In the genomic region with DNA sequence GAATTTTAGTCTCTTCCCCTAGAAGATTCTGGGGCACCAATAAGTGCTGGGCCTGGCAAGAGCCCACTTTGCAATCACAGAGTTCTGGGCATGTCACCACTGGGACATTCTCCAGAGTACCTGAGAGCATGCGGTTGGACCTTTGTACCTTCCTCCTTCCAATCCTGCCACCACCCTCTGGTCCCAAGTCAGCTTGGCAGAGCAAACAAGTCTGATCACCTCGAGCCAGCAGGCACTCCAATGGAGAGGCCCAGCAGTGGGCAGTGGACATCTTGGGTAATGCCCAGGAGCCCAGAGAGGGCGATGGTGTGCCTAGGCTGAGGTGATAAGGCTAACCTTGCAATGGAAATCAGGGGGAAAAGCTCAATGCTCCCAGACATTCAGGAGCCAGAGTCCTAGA, we compare ENCODE assay signal across 21 cellular contexts. TPM values are rescaled to one million over a fixed set of nuclear protein-coding genes. Genes with fewer than 3 reads are reported as not detected.
DNase-seq lines count a peak whose midpoint lies in the region; ATAC-seq, FAIRE-seq and TF ChIP-seq lines count a peak whose summit lies in the region.
"Had no signal": no experiment of that assay in that cellular context is flagged by ENCODE, and none has a peak within 500 bp of the region (broad histone marks: within the 10 kb centered on the region; RNA-seq: fewer than 3 reads in every experiment).

No MANE protein-coding gene starts in this region.

- CTCF ChIA-PET in HCT116 (lab: Charles Lee): no interaction called here

- H3K27me3 ChIP-seq in HCT116 (ENCODE audit: insufficient read depth, low read length) (no peaks in the 10 kb centered on the region), body of pancreas (no peaks in the 10 kb centered on the region), right lobe of liver (no peaks in the 10 kb centered on the region), small intestine (ENCODE audit: control insufficient read depth in 2 of 2, insufficient read depth in 2 of 2, low read length in 2 of 2) (no peaks in the 10 kb centered on the region)

- BruUV-seq in HCT116 (replicated peaks; lab: Mats Ljungman, UMichigan): no TSS peak

- no peak overlapping the region for H3K4me3 ChIP-seq in HCT116 (replicated peaks in 1 of 2; ENCODE audit: low read depth in 1 of 2, low read length in 2 of 2)
- H3K4me3 ChIP-seq in body of pancreas: no peak overlapping the region
- no peak overlapping the region for H3K4me3 ChIP-seq in right lobe of liver
- H3K4me3 ChIP-seq in small intestine (ENCODE audit: low read depth in 1 of 2, low read length in 2 of 2): no peak overlapping the region

- no peaks in the 10 kb centered on the region for H3K36me3 ChIP-seq in HCT116 (ENCODE audit: control insufficient read depth in 1 of 2, insufficient read depth in 2 of 2, low read length in 2 of 2)
- no peaks in the 10 kb centered on the region for H3K36me3 ChIP-seq in body of pancreas (replicated peaks in 1 of 2; ENCODE audit: insufficient read depth in 1 of 2, low read depth in 2 of 2)
- no peaks in the 10 kb centered on the region for H3K36me3 ChIP-seq in right lobe of liver
- H3K36me3 ChIP-seq in small intestine (ENCODE audit: control insufficient read depth in 2 of 2, insufficient read depth in 2 of 2, low read length in 2 of 2): no peaks in the 10 kb centered on the region
- H3K36me3 ChIP-seq: WERI-Rb-1 had no signal

- ATAC-seq in HCT116 (peak; percentile 51; the same call in 1 of the 2 replicates), body of pancreas (peak; percentile 86), right lobe of liver (peak; percentile 84 to 96 (median 86)), HG02642 (IDR thresholded peaks at IDR 0.05; ENCODE audit: poor library complexity, unreplicated experiment) (no peak), HG02885 (IDR thresholded peaks at IDR 0.05; ENCODE audit: poor library complexity, unreplicated experiment) (no peak)

- no peak for TF ChIP-seq CTCF in HCT116 (IDR thresholded peaks at IDR 0.05 in 2 of 3, conservative IDR thresholded peaks at IDR 0.05 in 1 of 3; ENCODE audit: borderline replicate concordance in 1 of 3, insufficient read depth in 1 of 3, low read depth in 2 of 3, low read length in 2 of 3)
- peak in 2 of 7 experiments; percentile 12 to 17 for TF ChIP-seq CTCF in body of pancreas (IDR thresholded peaks at IDR 0.05)
- no peak for TF ChIP-seq CTCF in right lobe of liver (IDR thresholded peaks at IDR 0.05)

- RAD21 ChIA-PET in HCT116 (lab: Charles Lee; ENCODE audit: low non-redundant PET in 1 of 2, low total read pairs in 2 of 2, uncharacterized antibody in 2 of 2, unreplicated experiment in 2 of 2): no interaction called here

- no peaks in the 10 kb centered on the region for H3K79me2 ChIP-seq in HCT116 (ENCODE audit: insufficient read depth, low read length)

- H3K9me3 ChIP-seq in HCT116 (ENCODE audit: control insufficient read depth in 1 of 2, insufficient read depth in 1 of 2, low read depth in 1 of 2, low read length in 2 of 2): no peaks in the 10 kb centered on the region
- H3K9me3 ChIP-seq in body of pancreas: no peaks in the 10 kb centered on the region
- no peaks in the 10 kb centered on the region for H3K9me3 ChIP-seq in right lobe of liver
- no peaks in the 10 kb centered on the region for H3K9me3 ChIP-seq in small intestine (ENCODE audit: control insufficient read depth, low read depth)

- FAIRE-seq in small intestine (lab: Jason Lieb, UNC): no peak
- FAIRE-seq: H54 had no signal

- no peak overlapping the region for H3K27ac ChIP-seq in HCT116 (ENCODE audit: low read depth, low read length)
- peak overlapping the region in 2 of 4 donors; percentile 21 to 38 for H3K27ac ChIP-seq in body of pancreas
- peak overlapping the region; percentile 7 to 48 (median 46) for H3K27ac ChIP-seq in right lobe of liver
- H3K27ac ChIP-seq in small intestine (ENCODE audit: low read depth in 1 of 2, low read length in 1 of 2): peak overlapping the region; percentile 46 to 74
- H3K27ac ChIP-seq: WERI-Rb-1 had no signal

- H4K20me1 ChIP-seq in HCT116 (ENCODE audit: insufficient read depth): no peaks in the 10 kb centered on the region

- H3K9me2 ChIP-seq in HCT116 (ENCODE audit: insufficient read depth): no peaks in the 10 kb centered on the region

- H3K9ac ChIP-seq in HCT116 (ENCODE audit: low read length): no peak overlapping the region

- TF ChIP-seq RAD21 in HCT116 (IDR thresholded peaks at IDR 0.05; ENCODE audit: low read depth): no peak

- H2AFZ ChIP-seq in HCT116 (ENCODE audit: low read depth, low read length, poor library complexity, severe bottlenecking): no peak overlapping the region

- POLR2A ChIA-PET in HCT116 (lab: Charles Lee): no interaction called here

- TF ChIP-seq POLR2A in HCT116 (IDR thresholded peaks at IDR 0.05; ENCODE audit: borderline replicate concordance, extremely low read depth, insufficient read depth, insufficient read length) (no peak), body of pancreas (IDR thresholded peaks at IDR 0.05) (no peak), right lobe of liver (IDR thresholded peaks at IDR 0.05) (no peak)

- H3K4me2 ChIP-seq in HCT116 (ENCODE audit: low read length): no peak overlapping the region

- 7 to 18% methylated on average over 3 of the region's 3 CpGs for WGBS in body of pancreas, 2 donors
- WGBS in right lobe of liver (ENCODE audit: insufficient coverage, low coverage, low lambda C conversion rate, missing lambda C conversion rate): 12% methylated on average over 3 of the region's 3 CpGs
- WGBS in small intestine, 3 donors: 10 to 56% (median 24%) methylated on average over 3 of the region's 3 CpGs

- no peak for DNase-seq in HCT116 (ENCODE audit: low read depth, low spot score)
- DNase-seq in body of pancreas: peak; percentile 55 to 81 (median 78)
- peak; percentile 48 to 89 (median 84) for DNase-seq in right lobe of liver
- peak; percentile 95 for DNase-seq in small intestine
- no peak for DNase-seq in NCI-H1694 (lab: John Stamatoyannopoulos, UW)
- no peak for DNase-seq in stimulated activated CD4-positive, alpha-beta T cell treated with anti-CD3 and anti-CD28 coated beads, Interleukin-2, amount 100 ng/mL, for 48 hours
- DNase-seq: activated CD4-positive, alpha-beta T cell treated with anti-CD3 and anti-CD28 coated beads, Interleukin-2, amount 50 U/mL, for 1 hour; CD4-positive, CD25-positive, alpha-beta regulatory T cell; cortex of kidney; endodermal cell; NCI-H1417 treated with DMSO at 0.1 percent for 48 hours; NCI-H2171; NCI-H524 treated with DMSO at 0.1 percent for 48 hours; nucleus accumbens; retina; RPMI8226; stimulated activated CD8-positive, alpha-beta memory T cell treated with anti-CD3 and anti-CD28 coated beads, Interleukin-4, amount 100 ng/mL, for 48 hours; WERI-Rb-1 had no signal

- H3K4me1 ChIP-seq in HCT116 (ENCODE audit: control insufficient read depth in 1 of 2, insufficient read depth in 2 of 2, low read length in 2 of 2): peaks cover 6 to 11% of the 10 kb centered on the region in 2 experiments
- peaks cover 18% of the 10 kb centered on the region for H3K4me1 ChIP-seq in body of pancreas
- peaks cover 0 to 40% (median 14%) of the 10 kb centered on the region in 4 donors for H3K4me1 ChIP-seq in right lobe of liver
- H3K4me1 ChIP-seq in small intestine (ENCODE audit: control insufficient read depth in 2 of 2, insufficient read depth in 1 of 2, low read depth in 1 of 2, low read length in 1 of 2): peaks cover 3 to 9% of the 10 kb centered on the region in 2 donors

- intact Hi-C loops in HCT116 (cut with micrococcal nuclease) (no loop called here), body of pancreas (cut with DNase I) (no loop called here), right lobe of liver (cut with DNase I) (no loop called here)

TF ChIP-seq in HCT116, 20 proteins besides CTCF, POLR2A, EP300 and RAD21 (continues in another document):
- TF ChIP-seq ELF1 (IDR thresholded peaks at IDR 0.05; ENCODE audit: borderline replicate concordance, low read depth) (no peak), ZNF274 (IDR thresholded peaks at IDR 0.05; ENCODE audit: low read depth, low read length) (no peak), ZBTB33 (IDR thresholded peaks at IDR 0.05; ENCODE audit: extremely low read depth, insufficient replicate concordance, low read length) (no peak), SRF (IDR thresholded peaks at IDR 0.05; ENCODE audit: low read depth) (no peak), ATF3 (IDR thresholded peaks at IDR 0.05) (no peak), EGR1 (IDR thresholded peaks at IDR 0.05; ENCODE audit: low read depth) (no peak), YY1 (IDR thresholded peaks at IDR 0.05; ENCODE audit: extremely low read depth, insufficient replicate concordance, low read depth, low read length) (no peak), ZFX (IDR thresholded peaks at IDR 0.05) (no peak), POLR2AphosphoS5 (IDR thresholded peaks at IDR 0.05; ENCODE audit: low read depth, low read length) (no peak), SP1 (IDR thresholded peaks at IDR 0.05; ENCODE audit: low read depth) (no peak), JUND (IDR thresholded peaks at IDR 0.05) (no peak), EZH2 (IDR thresholded peaks at IDR 0.05) (no peak), CBX3 (IDR thresholded peaks at IDR 0.05; ENCODE audit: low read depth) (no peak), CEBPB (IDR thresholded peaks at IDR 0.05; ENCODE audit: low read depth) (no peak), FOSL1 (IDR thresholded peaks at IDR 0.05; ENCODE audit: low read depth) (no peak), TCF7L2 (IDR thresholded peaks at IDR 0.05; ENCODE audit: borderline replicate concordance, extremely low read depth, insufficient read depth, insufficient read length) (no peak)

RNA-seq across cellular contexts. Expression of gene SH3PXD2A, which starts 43.4 kb away (rescaled TPM):
- total RNA-seq in HCT116 (2021; ENCODE audit: unreplicated experiment) (8.7 TPM), body of pancreas (1 to 10 TPM; 7.3 to 9.9 TPM), right lobe of liver (10 to 100 TPM in 3 of 6 experiments, 1 to 10 TPM in 3; 3.0 to 38.3 (median 10.0) TPM)
- polyA plus RNA-seq in HCT116 (2012): 3.8 and 4.2 TPM in 2 replicates
- 1 to 10 TPM; 2.2 to 9.1 (median 8.4) TPM for polyA plus RNA-seq in small intestine

Comparison
In these comparisons a context has a peak if more than half of its experiments do, and no peak if none do; other contexts are left out.
1. ATAC-seq: peak in HCT116 (single experiment), body of pancreas (single experiment) and right lobe of liver (4 of 4); none in HG02642 (single experiment) and HG02885 (single experiment).
2. DNase-seq: peak in body of pancreas (4 of 4), right lobe of liver (3 of 3) and small intestine (single experiment); none in HCT116 (single experiment), NCI-H1694 (single experiment) and stimulated activated CD4-positive, alpha-beta T cell treated with anti-CD3 and anti-CD28 coated beads, Interleukin-2, amount 100 ng/mL, for 48 hours (0 of 2).